8 cellular contexts compared by ENCODE assay signal in genomic region chr2:168518555-168519066, GRCh38.
DNase-seq lines count a peak whose midpoint lies in the region; ATAC-seq and TF ChIP-seq lines count a peak whose summit lies in the region.

No MANE protein-coding gene starts in this region.

- no peak for TF ChIP-seq CTCF in choroid plexus epithelial cell (conservative IDR thresholded peaks at IDR 0.05; ENCODE audit: low read depth, low read length)
- TF ChIP-seq CTCF in neural crest cell (conservative IDR thresholded peaks at IDR 0.05): no peak

- peak overlapping the region; percentile 65 for H3K27ac Mint-ChIP-seq in neural crest cell (ENCODE audit: unreplicated experiment)

- no peaks in the 10 kb centered on the region for H3K36me3 Mint-ChIP-seq in neural crest cell (ENCODE audit: low read depth)
- peaks cover 6% of the 10 kb centered on the region for H3K36me3 Mint-ChIP-seq in activated T-cell treated with anti-CD3 and anti-CD28 coated beads, Interleukin-2, amount 50 U/mL, for 4 hours (ENCODE audit: insufficient read depth)

- H3K4me3 Mint-ChIP-seq in neural crest cell: peak overlapping the region; percentile 2
- H3K4me3 Mint-ChIP-seq in activated T-cell treated with anti-CD3 and anti-CD28 coated beads, Interleukin-2, amount 50 U/mL, for 4 hours: no peak overlapping the region

- H3K4me3 ChIP-seq in choroid plexus epithelial cell (ENCODE audit: low read depth, low read length): no peak overlapping the region

- DNase-seq in choroid plexus epithelial cell (ENCODE audit: low read depth) (peak; percentile 56), neural crest cell (ENCODE audit: low read depth, low spot score) (peak; percentile 16), midbrain (lab: John Stamatoyannopoulos, UW) (no peak)
- DNase-seq in activated effector memory CD4-positive, alpha-beta T cell treated with Interleukin-2 at 50 U/mL for 16 hours: no peak
- no peak for DNase-seq in activated T-cell treated with anti-CD3 and anti-CD28 coated beads, Interleukin-2, amount 50 U/mL, for 4 hours

- peak; percentile 44 for ATAC-seq in GM19043 (IDR thresholded peaks at IDR 0.05; ENCODE audit: low read depth, unreplicated experiment)
- ATAC-seq in HG03520 (IDR thresholded peaks at IDR 0.05; ENCODE audit: unreplicated experiment): peak; percentile 46
- no peak for ATAC-seq in HG02981 (IDR thresholded peaks at IDR 0.05; ENCODE audit: unreplicated experiment)
- ATAC-seq in activated T-cell treated with anti-CD3 and anti-CD28 coated beads, Interleukin-2, amount 50 U/mL, for 4 hours: no peak

- no peaks in the 10 kb centered on the region for H3K9me3 Mint-ChIP-seq in neural crest cell
- no peaks in the 10 kb centered on the region for H3K9me3 Mint-ChIP-seq in activated T-cell treated with anti-CD3 and anti-CD28 coated beads, Interleukin-2, amount 50 U/mL, for 4 hours

- H3K27me3 Mint-ChIP-seq in neural crest cell (ENCODE audit: low read depth): no peaks in the 10 kb centered on the region
- H3K27me3 Mint-ChIP-seq in activated T-cell treated with anti-CD3 and anti-CD28 coated beads, Interleukin-2, amount 50 U/mL, for 4 hours (ENCODE audit: low read depth): no peaks in the 10 kb centered on the region

- peaks cover 42% of the 10 kb centered on the region for H3K4me1 Mint-ChIP-seq in neural crest cell
- peaks cover 35% of the 10 kb centered on the region for H3K4me1 Mint-ChIP-seq in activated T-cell treated with anti-CD3 and anti-CD28 coated beads, Interleukin-2, amount 50 U/mL, for 4 hours (ENCODE audit: low read depth)

Comparison
In these comparisons a context has a peak if more than half of its experiments do, and no peak if none do; other contexts are left out.
1. ATAC-seq: peak in GM19043 (single experiment) and HG03520 (single experiment); none in HG02981 (single experiment) and activated T-cell treated with anti-CD3 and anti-CD28 coated beads, Interleukin-2, amount 50 U/mL, for 4 hours (0 of 2).
2. DNase-seq: peak in choroid plexus epithelial cell (single experiment) and neural crest cell (single experiment); none in midbrain (single experiment), activated effector memory CD4-positive, alpha-beta T cell treated with Interleukin-2 at 50 U/mL for 16 hours (single experiment) and activated T-cell treated with anti-CD3 and anti-CD28 coated beads, Interleukin-2, amount 50 U/mL, for 4 hours (single experiment).